9 cellular contexts compared by ENCODE assay signal in genomic region chr11:120835601-120836228, GRCh38.
DNase-seq lines count a peak whose midpoint lies in the region; ATAC-seq, FAIRE-seq and TF ChIP-seq lines count a peak whose summit lies in the region.
"Had no signal": no experiment of that assay in that cellular context is flagged by ENCODE, and none has a peak within 500 bp of the region (broad histone marks: within the 10 kb centered on the region; RNA-seq: fewer than 3 reads in every experiment).

No MANE protein-coding gene starts in this region.

- no peaks in the 10 kb centered on the region for H4K20me1 ChIP-seq in H9 (ENCODE audit: control insufficient read depth, insufficient read depth, insufficient read length)

- H3K4me2 ChIP-seq in H9 (ENCODE audit: insufficient read depth, insufficient read length, low read length) = no peak overlapping the region

- H3K27me3 ChIP-seq in H9 (ENCODE audit: insufficient read depth, low read length) = no peaks in the 10 kb centered on the region

- H3K27ac Mint-ChIP-seq in activated T-helper 17 cell treated with anti-CD3 and anti-CD28 coated beads, Interleukin-2, amount 50 U/mL, for 72 hours = peak overlapping the region; percentile 42
- H3K27ac Mint-ChIP-seq in H9 = no peak overlapping the region

- H2BK15ac ChIP-seq in H9 (ENCODE audit: low read depth, low read length) = no peak overlapping the region

- no peak overlapping the region for H3K56ac ChIP-seq in H9 (ENCODE audit: insufficient read length, low read depth, low read length)

- no peaks in the 10 kb centered on the region for H3K4me1 ChIP-seq in H9 (ENCODE audit: insufficient read depth, low read length)

- DNase-seq in Daoy (ENCODE audit: low read depth) = peak; percentile 19
- DNase-seq in GM19238 (ENCODE audit: insufficient read length, low spot score) = peak; percentile 35
- no peak for DNase-seq in D721Med (ENCODE audit: insufficient read length, low spot score)
- no peak for DNase-seq in iPS-NIHi11 (ENCODE audit: low spot score)
- DNase-seq in H9 = no peak
- DNase-seq in DMS153 (lab: John Stamatoyannopoulos, UW) = no peak

- no peak overlapping the region for H4K91ac ChIP-seq in H9 (ENCODE audit: insufficient read length, low read depth, low read length)

- H3K79me2 ChIP-seq in H9 (ENCODE audit: insufficient read depth, low read length) = no peaks in the 10 kb centered on the region

- no peaks in the 10 kb centered on the region for H3K79me1 ChIP-seq in H9 (ENCODE audit: insufficient read depth, low read depth, low read length, poor library complexity, severe bottlenecking)

- no peak overlapping the region for H3K18ac ChIP-seq in H9 (ENCODE audit: insufficient read length, low read depth, low read length)

- FAIRE-seq in D721Med (lab: Jason Lieb, UNC) = no peak
- FAIRE-seq: TTC549 had no signal

- H2BK12ac ChIP-seq in H9 (ENCODE audit: insufficient read length, low read depth, low read length) = no peak overlapping the region

- no peaks in the 10 kb centered on the region for H3K23me2 ChIP-seq in H9 (ENCODE audit: insufficient read length, low read depth, low read length, poor library complexity, severe bottlenecking)

- TF ChIP-seq CTCF in D721Med (IDR thresholded peaks at IDR 0.05; ENCODE audit: insufficient read depth, missing control alignments) (no peak), H9 (conservative IDR thresholded peaks at IDR 0.05) (no peak)

- no peak overlapping the region for H3K23ac ChIP-seq in H9 (ENCODE audit: insufficient read length, low read depth, low read length)

- H2BK20ac ChIP-seq in H9 (ENCODE audit: low read depth, low read length, poor library complexity, severe bottlenecking) = no peak overlapping the region

- no peaks in the 10 kb centered on the region for H3K9me3 Mint-ChIP-seq in activated T-helper 17 cell treated with anti-CD3 and anti-CD28 coated beads, Interleukin-2, amount 50 U/mL, for 72 hours
- H3K9me3 Mint-ChIP-seq in H9 = no peaks in the 10 kb centered on the region

- no peak overlapping the region for H2BK120ac ChIP-seq in H9 (ENCODE audit: low read depth, low read length, poor library complexity, severe bottlenecking)

- no peak overlapping the region for H3K4ac ChIP-seq in H9 (ENCODE audit: low read depth, low read length)

- H3K4me3 Mint-ChIP-seq in activated T-helper 17 cell treated with anti-CD3 and anti-CD28 coated beads, Interleukin-2, amount 50 U/mL, for 72 hours = no peak overlapping the region
- H3K4me3 Mint-ChIP-seq in H9 = no peak overlapping the region

- H3K4me1 Mint-ChIP-seq in activated T-helper 17 cell treated with anti-CD3 and anti-CD28 coated beads, Interleukin-2, amount 50 U/mL, for 72 hours = peaks cover 8% of the 10 kb centered on the region
- peaks cover 6 to 19% of the 10 kb centered on the region in 2 experiments for H3K4me1 Mint-ChIP-seq in H9

- no peaks in the 10 kb centered on the region for H3K36me3 Mint-ChIP-seq in activated T-helper 17 cell treated with anti-CD3 and anti-CD28 coated beads, Interleukin-2, amount 50 U/mL, for 72 hours (ENCODE audit: low read depth)
- H3K36me3 Mint-ChIP-seq in H9 (ENCODE audit: insufficient read depth in 1 of 3, low read depth in 3 of 3) = no peaks in the 10 kb centered on the region

- no peak overlapping the region for H3K14ac ChIP-seq in H9 (ENCODE audit: insufficient read depth, low read length)

- no peak overlapping the region for H2AFZ ChIP-seq in H9 (ENCODE audit: low read length)

- H3T11ph ChIP-seq in H9 (ENCODE audit: low read length) = no peak overlapping the region

- H4K8ac ChIP-seq in H9 (replicated peaks; ENCODE audit: insufficient read length, low read depth, low read length) = no peak overlapping the region

- H3K9me3 ChIP-seq in H9 (ENCODE audit: control insufficient read depth, low read depth, low read length) = no peaks in the 10 kb centered on the region

- H2BK5ac ChIP-seq in H9 (ENCODE audit: insufficient read length, low read length) = no peak overlapping the region

- WGBS in H9 (ENCODE audit: extremely low coverage, insufficient read length, low lambda C conversion rate) = no CpG with 5 or more reads among the region's 11 CpGs

- peaks cover 18% of the 10 kb centered on the region for H3K27me3 Mint-ChIP-seq in activated T-helper 17 cell treated with anti-CD3 and anti-CD28 coated beads, Interleukin-2, amount 50 U/mL, for 72 hours
- peaks cover 3% of the 10 kb centered on the region for H3K27me3 Mint-ChIP-seq in H9 (ENCODE audit: low read depth)

- H3K27ac ChIP-seq in H9 (ENCODE audit: insufficient read length, low read depth, low read length) = no peak overlapping the region

- peak; percentile 93 for ATAC-seq in HG02981 (IDR thresholded peaks at IDR 0.05; ENCODE audit: unreplicated experiment)
- peak; percentile 93 for ATAC-seq in activated T-helper 17 cell treated with anti-CD3 and anti-CD28 coated beads, Interleukin-2, amount 50 U/mL, for 72 hours (replicated peaks)

- no peak overlapping the region for H4K5ac ChIP-seq in H9 (ENCODE audit: insufficient read length, low read depth, low read length)

- no peak overlapping the region for H3K9ac ChIP-seq in H9 (ENCODE audit: extremely low read depth, insufficient read length, low read length)

- no peak overlapping the region for H2AK5ac ChIP-seq in H9 (ENCODE audit: insufficient read length, low read length)

Comparison
In these comparisons a context has a peak if more than half of its experiments do, and no peak if none do; other contexts are left out.
1. DNase-seq: peak in Daoy (single experiment) and GM19238 (single experiment); none in D721Med (single experiment), iPS-NIHi11 (single experiment), H9 (single experiment) and DMS153 (single experiment).